8 cellular contexts compared by ENCODE assay signal in the genomic region with DNA sequence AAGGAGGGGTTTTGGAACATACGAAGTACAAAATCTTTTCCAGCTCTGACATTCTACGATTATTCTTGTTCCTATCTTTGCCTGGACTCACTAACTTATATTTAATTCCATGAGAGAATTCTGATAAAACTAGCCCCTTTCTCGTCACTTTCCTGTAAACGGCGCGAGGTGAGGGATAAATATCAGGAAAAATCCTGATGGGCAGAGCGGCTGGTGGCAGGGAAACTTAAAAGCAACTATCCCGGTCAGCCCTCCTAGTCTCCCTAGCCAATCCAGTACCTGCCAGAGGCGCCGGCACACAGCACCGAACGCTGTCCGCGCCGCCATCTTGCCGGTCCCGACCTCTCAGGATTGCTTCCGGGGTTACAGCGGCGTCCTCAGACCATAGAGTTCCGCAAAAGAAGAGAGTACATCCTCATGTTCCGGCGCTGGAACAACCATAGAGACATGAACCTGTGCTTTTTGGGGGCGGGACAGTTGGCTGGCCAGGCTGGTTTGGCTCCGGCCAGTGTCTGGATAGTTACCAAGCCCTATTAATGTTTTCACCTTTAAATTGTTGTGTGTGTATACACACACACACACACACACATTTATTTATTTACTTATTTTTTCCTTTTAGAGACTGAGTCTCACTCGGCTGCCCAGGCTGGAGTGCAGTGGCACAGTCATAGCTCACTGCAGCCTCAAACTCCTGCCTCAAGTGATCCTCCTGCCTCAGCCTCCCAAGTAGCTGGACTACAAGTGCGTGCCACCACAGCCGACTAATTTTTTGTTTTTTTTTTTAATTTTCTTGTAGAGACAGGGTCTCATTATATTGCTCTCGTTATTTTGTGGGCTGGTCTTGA. TPM values are rescaled to one million over a fixed set of nuclear protein-coding genes. Genes with fewer than 3 reads are reported as not detected.
A peak's percentile ranks its signal among the peaks of the same experiment; 100 is the strongest.
DNase-seq lines count a peak whose midpoint lies in the region; ATAC-seq, FAIRE-seq and TF ChIP-seq lines count a peak whose summit lies in the region.

A gene (minus strand): TSS at position 339 of the 845 bp plus-strand sequence. CDS start 12 bp downstream, at position 327.

- peaks cover 26% of the 10 kb centered on the region for H3K79me2 ChIP-seq in astrocyte (ENCODE audit: insufficient read depth, low read length)

- no peak for FAIRE-seq in astrocyte (lab: Jason Lieb, UNC)

- peak within 1 kb of the TSS; percentile 87 for H3K4me2 ChIP-seq in astrocyte (ENCODE audit: low read length)

- peaks cover 4% of the 10 kb centered on the region for H3K4me1 Mint-ChIP-seq in astrocyte (ENCODE audit: low read depth, unreplicated experiment)

- peak; percentile 95 for TF ChIP-seq POLR2A in GM18505 (IDR thresholded peaks at IDR 0.05; ENCODE audit: borderline replicate concordance, extremely low read depth, insufficient read depth, insufficient read length)

- ATAC-seq in GM18505 (IDR thresholded peaks at IDR 0.05; ENCODE audit: unreplicated experiment) = peak; percentile 89
- peak; percentile 86 for ATAC-seq in HG02973 (IDR thresholded peaks at IDR 0.05; ENCODE audit: unreplicated experiment)
- ATAC-seq in aorta (ENCODE audit: low FRiP score) = peak; percentile 99

- peak within 1 kb of the TSS; percentile 59 for H2AFZ ChIP-seq in astrocyte (ENCODE audit: low read depth, low read length)

- peak within 1 kb of the TSS; percentile 93 for H3K4me3 ChIP-seq in astrocyte (ENCODE audit: insufficient read depth, low read depth, low read length)
- H3K4me3 ChIP-seq in rectal smooth muscle tissue (ENCODE audit: low read length) = peak within 1 kb of the TSS; percentile 90
- peak within 1 kb of the TSS; percentile 72 to 88 for H3K4me3 ChIP-seq in aorta (ENCODE audit: low read length in 2 of 2)

- intact Hi-C loops in aorta (cut with DNase I) = loop anchor here (5.0 to 10.0 kb wide), 3 partner anchors 235 to 330 kb away; a partner anchor contains a TSS

- H3K9me3 Mint-ChIP-seq in astrocyte (ENCODE audit: unreplicated experiment) = no peaks in the 10 kb centered on the region

- H3K9me3 ChIP-seq in astrocyte (ENCODE audit: insufficient read depth, low read depth, low read length) (no peaks in the 10 kb centered on the region), aorta (ENCODE audit: control insufficient read depth, low read length) (no peaks in the 10 kb centered on the region)

- no peaks in the 10 kb centered on the region for H3K36me3 Mint-ChIP-seq in astrocyte (ENCODE audit: low read depth, unreplicated experiment)

- H3K9ac ChIP-seq in astrocyte (ENCODE audit: low read length) (peak within 1 kb of the TSS; percentile 95), rectal smooth muscle tissue (ENCODE audit: low read length) (peak within 1 kb of the TSS; percentile 89)

- H3K4me3 Mint-ChIP-seq in astrocyte (ENCODE audit: unreplicated experiment) = peak within 1 kb of the TSS; percentile 100

- H3K4me1 ChIP-seq in astrocyte (ENCODE audit: insufficient read depth, low read length) (peaks cover 5% of the 10 kb centered on the region), rectal smooth muscle tissue (ENCODE audit: control insufficient read depth, insufficient read depth, low read length) (peaks cover 5% of the 10 kb centered on the region), aorta (ENCODE audit: control insufficient read depth in 1 of 2, insufficient read depth in 2 of 2, low read length in 2 of 2) (no peaks in the 10 kb centered on the region)

- DNase-seq in NCI-H2029 (lab: John Stamatoyannopoulos, UW) = peak; percentile 95
- peak; percentile 84 for DNase-seq in T-helper 22 cell (ENCODE audit: low read depth)
- peak; percentile 94 for DNase-seq in astrocyte (ENCODE audit: low read depth)
- peak; percentile 90 for DNase-seq in hepatic stellate cell (ENCODE audit: low spot score)
- peak; percentile 94 to 96 for DNase-seq in aorta

- peak within 1 kb of the TSS; percentile 85 for H3K27ac ChIP-seq in astrocyte (ENCODE audit: low read depth, low read length)
- H3K27ac ChIP-seq in rectal smooth muscle tissue (ENCODE audit: low read depth, low read length) = peak within 1 kb of the TSS; percentile 86
- H3K27ac ChIP-seq in aorta (ENCODE audit: low read depth in 1 of 2, low read length in 2 of 2) = no peak within 1 kb of the TSS

- peak within 1 kb of the TSS; percentile 99 for H3K27ac Mint-ChIP-seq in astrocyte (ENCODE audit: unreplicated experiment)

- H3K36me3 ChIP-seq in astrocyte (ENCODE audit: insufficient read depth, low read length) = peaks cover 14% of the 10 kb centered on the region
- H3K36me3 ChIP-seq in rectal smooth muscle tissue (ENCODE audit: control insufficient read depth, insufficient read depth, low read length) = no peaks in the 10 kb centered on the region
- peaks cover 0 to 2% of the 10 kb centered on the region in 2 donors for H3K36me3 ChIP-seq in aorta (ENCODE audit: control insufficient read depth in 1 of 2, insufficient read depth in 2 of 2, low read length in 1 of 2)

- TF ChIP-seq CTCF in astrocyte (IDR thresholded peaks at IDR 0.05; ENCODE audit: insufficient read depth, low read depth, low read length) = no peak

- no peaks in the 10 kb centered on the region for H4K20me1 ChIP-seq in astrocyte (ENCODE audit: insufficient read depth, low read length)

- no peaks in the 10 kb centered on the region for H3K27me3 Mint-ChIP-seq in astrocyte (ENCODE audit: low read depth, unreplicated experiment)

- H3K27me3 ChIP-seq in astrocyte (ENCODE audit: insufficient read depth, low read length) (no peaks in the 10 kb centered on the region), rectal smooth muscle tissue (ENCODE audit: control insufficient read depth, insufficient read depth, low read length) (no peaks in the 10 kb centered on the region), aorta (ENCODE audit: control insufficient read depth in 1 of 2, insufficient read depth in 2 of 2, low read length in 1 of 2) (no peaks in the 10 kb centered on the region)

- whole genome bisulfite sequencing in aorta, 2 donors = 9% methylated on average over 29 of the region's 29 CpGs

RNA-seq across cellular contexts. Expression of the gene that starts here (rescaled TPM):
- total RNA-seq in astrocyte (32.1 and 32.5 TPM in 2 replicates), aorta (10 to 100 TPM; 20.2 to 24.3 TPM)
- 10 to 100 TPM; 17.7 to 28.4 TPM for polyA plus RNA-seq in aorta

Comparison
In these comparisons a context has a peak if more than half of its experiments do, and no peak if none do; other contexts are left out.
1. H3K27ac ChIP-seq: peak in astrocyte (single experiment) and rectal smooth muscle tissue (single experiment); none in aorta (0 of 2).
2. Peak in every context shown above with its lines, with median percentiles within 50 percentile points of each other: ATAC-seq, DNase-seq and H3K4me3 ChIP-seq.